11 cellular contexts compared by ENCODE assay signal in the genomic region with DNA sequence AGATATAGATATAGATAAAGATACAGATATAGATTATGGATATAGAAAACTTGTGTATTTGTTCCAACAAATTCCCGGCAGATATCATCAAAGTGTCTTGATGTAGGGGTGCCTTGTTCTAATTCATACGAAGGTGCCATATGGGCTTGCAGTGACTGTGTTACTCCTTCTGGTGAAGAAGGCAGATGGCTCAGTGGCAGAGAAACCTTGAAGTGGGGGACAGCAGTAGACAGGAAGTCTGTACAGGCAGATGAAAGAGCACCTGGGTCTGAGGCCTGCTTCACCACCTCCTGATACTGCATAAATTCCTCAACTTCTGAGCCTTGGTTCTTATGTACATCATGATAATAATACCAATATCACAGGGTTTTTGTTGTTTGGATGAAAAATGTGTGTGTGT.
"Had no signal": no experiment of that assay in that cellular context is flagged by ENCODE, and none has a peak within 500 bp of the region (broad histone marks: within the 10 kb centered on the region; RNA-seq: fewer than 3 reads in every experiment).

No MANE protein-coding gene starts in this region.

- H3K27ac Mint-ChIP-seq: activated T-helper 17 cell treated with anti-CD3 and anti-CD28 coated beads, Interleukin-2, amount 50 U/mL, for 72 hours; neural progenitor cell had no signal

- H3K9ac ChIP-seq: neural progenitor cell had no signal

- H3K36me3 Mint-ChIP-seq: neural progenitor cell had no signal

- DNase-seq: activated CD4-positive, alpha-beta T cell treated with anti-CD3 and anti-CD28 coated beads for 4 hours; islet precursor cell; midbrain; stimulated activated naive CD8-positive, alpha-beta T cell treated with anti-CD3 and anti-CD28 coated beads, Interleukin-15, Interleukin-2, amounts not matched to agents 100 U/mL and 50 U/mL, for 24 hours; transverse colon had no signal

- H3K27me3 Mint-ChIP-seq: activated T-helper 17 cell treated with anti-CD3 and anti-CD28 coated beads, Interleukin-2, amount 50 U/mL, for 72 hours had no signal

- H3K4me1 Mint-ChIP-seq: neural progenitor cell had no signal

- H3K9me3 ChIP-seq: transverse colon had no signal

- ATAC-seq: activated T-helper 17 cell treated with anti-CD3 and anti-CD28 coated beads, Interleukin-2, amount 50 U/mL, for 72 hours; sciatic nerve; stimulated activated naive CD8-positive, alpha-beta T cell treated with anti-CD3 and anti-CD28 coated beads, Interleukin-15, Interleukin-2, amounts not matched to agents 100 U/mL and 50 U/mL, for 24 hours had no signal

- H3K27ac ChIP-seq: dorsolateral prefrontal cortex, neural progenitor cell, SK-N-MC, transverse colon had no signal

- H3K4me2 ChIP-seq: neural progenitor cell had no signal

- H3K4me3 Mint-ChIP-seq: activated T-helper 17 cell treated with anti-CD3 and anti-CD28 coated beads, Interleukin-2, amount 50 U/mL, for 72 hours; neural progenitor cell had no signal

- H3K36me3 ChIP-seq: neural progenitor cell, transverse colon had no signal

- H3K27me3 ChIP-seq: neural progenitor cell, transverse colon had no signal

- H2AFZ ChIP-seq: neural progenitor cell had no signal

- H3K4me1 ChIP-seq: neural progenitor cell, transverse colon had no signal

- H3K4me3 ChIP-seq: dorsolateral prefrontal cortex, lung, neural progenitor cell, SK-N-MC, transverse colon had no signal
